ENCODE assay signal across 12 cellular contexts in genomic region chr3:158792709-158793108, GRCh38. TPM values are rescaled to one million over a fixed set of nuclear protein-coding genes. Genes with fewer than 3 reads are reported as not detected.
DNase-seq lines count a peak whose midpoint lies in the region; ATAC-seq and TF ChIP-seq lines count a peak whose summit lies in the region.
"Had no signal": no experiment of that assay in that cellular context is flagged by ENCODE, and none has a peak within 500 bp of the region (broad histone marks: within the 10 kb centered on the region; RNA-seq: fewer than 3 reads in every experiment).

No MANE protein-coding gene starts in this region.

- ATAC-seq in left lung: peak; percentile 15
- ATAC-seq in HG02852 (IDR thresholded peaks at IDR 0.05; ENCODE audit: unreplicated experiment): no peak
- no peak for ATAC-seq in naive thymus-derived CD4-positive, alpha-beta T cell

- H3K4me3 Mint-ChIP-seq in naive thymus-derived CD4-positive, alpha-beta T cell: no peak overlapping the region

- H3K4me2 ChIP-seq in MM.1S (ENCODE audit: low read depth, low read length): no peak overlapping the region

- H2AFZ ChIP-seq in MM.1S (ENCODE audit: low read length): no peak overlapping the region

- no peak overlapping the region for H3K27ac Mint-ChIP-seq in naive thymus-derived CD4-positive, alpha-beta T cell

- no peaks in the 10 kb centered on the region for H3K79me2 ChIP-seq in MM.1S (ENCODE audit: low read length)

- H3K36me3 ChIP-seq in MG63 (no peaks in the 10 kb centered on the region), left lung (no peaks in the 10 kb centered on the region), MM.1S (replicated peaks; ENCODE audit: insufficient read depth, low read length) (no peaks in the 10 kb centered on the region)
- no peaks in the 10 kb centered on the region for H3K36me3 ChIP-seq in naive thymus-derived CD4-positive, alpha-beta T cell (ENCODE audit: control insufficient read depth in 2 of 3, insufficient read depth in 3 of 3, low read length in 3 of 3)

- H3K36me3 Mint-ChIP-seq in naive thymus-derived CD4-positive, alpha-beta T cell: no peaks in the 10 kb centered on the region

- H3K27me3 ChIP-seq in MG63 (no peaks in the 10 kb centered on the region), left lung (peaks cover 0 to 3% of the 10 kb centered on the region in 2 donors), MM.1S (replicated peaks; ENCODE audit: insufficient read depth, low read length) (no peaks in the 10 kb centered on the region)
- H3K27me3 ChIP-seq in naive thymus-derived CD4-positive, alpha-beta T cell (ENCODE audit: control insufficient read depth in 2 of 2, insufficient read depth in 2 of 2, low read length in 2 of 2): no peaks in the 10 kb centered on the region

- H3K4me1 ChIP-seq in left lung (no peaks in the 10 kb centered on the region), MM.1S (ENCODE audit: low read length) (peaks cover 6% of the 10 kb centered on the region)
- no peaks in the 10 kb centered on the region for H3K4me1 ChIP-seq in naive thymus-derived CD4-positive, alpha-beta T cell (ENCODE audit: control insufficient read depth in 2 of 2, insufficient read depth in 2 of 2, low read length in 2 of 2)

- intact Hi-C loops in left lung (cut with DNase I): loop anchor here in 1 of 2 donors (10.0 kb wide), 1 partner anchor 118 kb away; the partner anchor contains the start of gene LXN
- intact Hi-C loops in naive thymus-derived CD4-positive, alpha-beta T cell (cut with micrococcal nuclease): loop anchor here in 1 of 2 donors (5.0 to 10.0 kb wide), 2 partner anchors 150 to 1178 kb away; partner anchors contain the start of gene GFM1

- H3K9me3 Mint-ChIP-seq in naive thymus-derived CD4-positive, alpha-beta T cell: peaks cover 0 to 7% (median 0%) of the 10 kb centered on the region in 11 donors

- H4K20me1 ChIP-seq in MM.1S (ENCODE audit: insufficient read depth, low read length): no peaks in the 10 kb centered on the region

- no peak overlapping the region for H3K27ac ChIP-seq in left lung
- no peak overlapping the region for H3K27ac ChIP-seq in MM.1S (ENCODE audit: low read length)
- no peak overlapping the region for H3K27ac ChIP-seq in naive thymus-derived CD4-positive, alpha-beta T cell (ENCODE audit: low read depth, low read length)

- H3K9me2 ChIP-seq in MM.1S (replicated peaks; ENCODE audit: insufficient read depth, low read length): no peaks in the 10 kb centered on the region

- H3K9me3 ChIP-seq in MG63: peaks cover under 1% of the 10 kb centered on the region
- peaks cover 0 to 5% of the 10 kb centered on the region in 2 donors for H3K9me3 ChIP-seq in left lung
- H3K9me3 ChIP-seq in MM.1S (replicated peaks; ENCODE audit: insufficient read depth, low read length): no peaks in the 10 kb centered on the region
- no peaks in the 10 kb centered on the region for H3K9me3 ChIP-seq in naive thymus-derived CD4-positive, alpha-beta T cell (ENCODE audit: control insufficient read depth in 2 of 3, low read length in 3 of 3)

- peak; percentile 84 for DNase-seq in AG20443 (ENCODE audit: low spot score)
- DNase-seq in MG63: peak; percentile 82
- peak; percentile 89 to 94 for DNase-seq in cardiac fibroblast (ENCODE audit: low read depth in 2 of 2)
- DNase-seq in left lung: no peak
- no peak for DNase-seq in MM.1S
- no peak for DNase-seq in naive thymus-derived CD4-positive, alpha-beta T cell
- no peak for DNase-seq in UCSD-AML1 (lab: John Stamatoyannopoulos, UW; ENCODE audit: unreplicated experiment)
- DNase-seq: effector memory CD4-positive, alpha-beta T cell; NCI-H1436; NCI-H526; SHP77 treated with DMSO at 0.1 percent for 48 hours had no signal

- POLR2A ChIA-PET in naive thymus-derived CD4-positive, alpha-beta T cell (lab: Charles Lee): no interaction called here

- H3K9ac ChIP-seq in MM.1S (ENCODE audit: low read length): no peak overlapping the region

- peaks cover 3 to 8% (median 4%) of the 10 kb centered on the region in 7 donors for H3K4me1 Mint-ChIP-seq in naive thymus-derived CD4-positive, alpha-beta T cell

- no peak for TF ChIP-seq CTCF in cardiac fibroblast (IDR thresholded peaks at IDR 0.05; ENCODE audit: low read depth, low read length)
- no peak for TF ChIP-seq CTCF in left lung (IDR thresholded peaks at IDR 0.05)
- TF ChIP-seq CTCF in MM.1S (IDR thresholded peaks at IDR 0.05; ENCODE audit: low read length): no peak

- H3K4me3 ChIP-seq in MG63: no peak overlapping the region
- H3K4me3 ChIP-seq in cardiac fibroblast (replicated peaks in 1 of 2; ENCODE audit: low read depth in 2 of 2, low read length in 2 of 2): no peak overlapping the region
- no peak overlapping the region for H3K4me3 ChIP-seq in left lung
- H3K4me3 ChIP-seq in MM.1S (ENCODE audit: low read length): no peak overlapping the region
- H3K4me3 ChIP-seq in naive thymus-derived CD4-positive, alpha-beta T cell (ENCODE audit: low read length): no peak overlapping the region

- CTCF ChIA-PET in naive thymus-derived CD4-positive, alpha-beta T cell (lab: Charles Lee): interaction anchor here (2.3 to 3.9 kb wide), 3 partner anchors 8 to 133 kb away, joined by 8 to 36 read pairs (median 19); partner anchors contain the start of gene MFSD1

- H3K27me3 Mint-ChIP-seq in naive thymus-derived CD4-positive, alpha-beta T cell: peaks cover 0 to 21% (median 0%) of the 10 kb centered on the region in 5 donors

- no peaks in the 10 kb centered on the region for H3F3A ChIP-seq in MM.1S (ENCODE audit: insufficient read depth, low read length)

RNA-seq across cellular contexts. Expression of gene MFSD1, which starts 9.1 kb away (rescaled TPM):
- 122 and 152 TPM in 2 replicates for total RNA-seq in MG63 (2014; rRNA removed; shearing (Covaris generic); ENCODE audit: low replicate concordance)
- total RNA-seq in left lung: 100 to 1,000 TPM in 1 of 2 donors, 10 to 100 TPM in 1; 86.4 to 134 TPM
- 10 to 100 TPM; 24.6 to 66.0 (median 31.1) TPM for total RNA-seq in naive thymus-derived CD4-positive, alpha-beta T cell
- 10 to 100 TPM; 52.9 to 54.6 TPM for polyA plus RNA-seq in naive thymus-derived CD4-positive, alpha-beta T cell

Comparison
In these comparisons a context has a peak if more than half of its experiments do, and no peak if none do; other contexts are left out.
1. DNase-seq: peak in AG20443 (single experiment), MG63 (single experiment) and cardiac fibroblast (2 of 2); none in left lung (0 of 2), MM.1S (single experiment), naive thymus-derived CD4-positive, alpha-beta T cell (0 of 9) and UCSD-AML1 (single experiment).